1 cellular context compared by ENCODE assay signal in the genomic region with DNA sequence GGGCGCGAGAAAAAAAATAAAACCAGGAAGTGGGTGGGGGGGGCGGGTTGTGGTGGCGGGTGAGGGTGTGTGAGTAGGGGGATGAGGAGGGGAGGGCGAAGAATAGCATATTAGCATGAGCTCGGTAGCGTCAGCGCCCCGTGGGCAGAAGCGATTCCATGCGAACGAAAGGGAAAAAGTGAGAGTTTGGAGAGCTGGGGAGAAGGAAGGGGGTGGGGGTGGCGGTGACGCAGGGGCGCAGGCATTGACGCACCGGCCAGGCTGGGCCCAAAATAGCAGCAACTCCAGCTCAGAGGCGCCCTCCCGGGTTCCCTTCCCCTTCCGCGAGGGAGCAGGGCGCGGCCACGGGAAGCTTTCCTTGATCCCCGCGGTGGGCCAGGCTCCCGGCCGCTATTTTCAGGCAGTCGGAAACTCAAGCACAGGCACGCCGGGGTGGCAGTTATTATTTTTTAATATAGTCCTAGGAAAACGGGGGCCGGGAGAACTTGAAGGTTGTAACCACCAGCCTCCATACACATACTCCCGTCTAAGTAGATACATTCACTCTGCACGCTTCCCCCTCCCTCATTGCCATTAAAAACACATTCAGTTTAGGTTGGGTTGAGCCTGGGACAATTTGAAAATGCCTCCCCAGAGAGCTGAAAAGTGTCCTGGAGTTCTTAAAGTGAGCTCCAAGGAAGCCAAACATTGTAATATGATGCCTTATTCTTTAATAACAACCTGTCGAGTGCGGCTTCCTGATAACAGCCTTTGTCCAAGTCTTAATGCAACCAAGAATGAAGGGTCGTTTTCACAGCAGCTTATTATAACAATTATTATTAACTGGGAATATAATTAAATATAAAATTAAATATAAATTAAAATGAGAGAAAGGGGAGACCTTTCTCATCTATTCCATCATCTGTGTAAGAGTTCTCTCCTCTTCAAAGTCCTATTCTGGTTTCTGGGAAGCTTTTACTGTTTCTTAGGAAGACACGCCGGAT.
TF ChIP-seq lines count a peak whose summit lies in the region.

No MANE protein-coding gene starts in this region.

TF ChIP-seq in HEK293, 187 proteins besides CTCF, POLR2A, EP300 and RAD21 (continued from another document and continues in another):
- TF ChIP-seq, protein P1, sequence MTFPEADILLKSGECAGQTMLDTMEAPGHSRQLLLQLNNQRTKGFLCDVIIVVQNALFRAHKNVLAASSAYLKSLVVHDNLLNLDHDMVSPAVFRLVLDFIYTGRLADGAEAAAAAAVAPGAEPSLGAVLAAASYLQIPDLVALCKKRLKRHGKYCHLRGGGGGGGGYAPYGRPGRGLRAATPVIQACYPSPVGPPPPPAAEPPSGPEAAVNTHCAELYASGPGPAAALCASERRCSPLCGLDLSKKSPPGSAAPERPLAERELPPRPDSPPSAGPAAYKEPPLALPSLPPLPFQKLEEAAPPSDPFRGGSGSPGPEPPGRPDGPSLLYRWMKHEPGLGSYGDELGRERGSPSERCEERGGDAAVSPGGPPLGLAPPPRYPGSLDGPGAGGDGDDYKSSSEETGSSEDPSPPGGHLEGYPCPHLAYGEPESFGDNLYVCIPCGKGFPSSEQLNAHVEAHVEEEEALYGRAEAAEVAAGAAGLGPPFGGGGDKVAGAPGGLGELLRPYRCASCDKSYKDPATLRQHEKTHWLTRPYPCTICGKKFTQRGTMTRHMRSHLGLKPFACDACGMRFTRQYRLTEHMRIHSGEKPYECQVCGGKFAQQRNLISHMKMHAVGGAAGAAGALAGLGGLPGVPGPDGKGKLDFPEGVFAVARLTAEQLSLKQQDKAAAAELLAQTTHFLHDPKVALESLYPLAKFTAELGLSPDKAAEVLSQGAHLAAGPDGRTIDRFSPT (tag by site-specific recombination; IDR thresholded peaks at IDR 0.05), result peak; percentile 48; the same call in 1 of the 2 replicates
- TF ChIP-seq, protein P2, sequence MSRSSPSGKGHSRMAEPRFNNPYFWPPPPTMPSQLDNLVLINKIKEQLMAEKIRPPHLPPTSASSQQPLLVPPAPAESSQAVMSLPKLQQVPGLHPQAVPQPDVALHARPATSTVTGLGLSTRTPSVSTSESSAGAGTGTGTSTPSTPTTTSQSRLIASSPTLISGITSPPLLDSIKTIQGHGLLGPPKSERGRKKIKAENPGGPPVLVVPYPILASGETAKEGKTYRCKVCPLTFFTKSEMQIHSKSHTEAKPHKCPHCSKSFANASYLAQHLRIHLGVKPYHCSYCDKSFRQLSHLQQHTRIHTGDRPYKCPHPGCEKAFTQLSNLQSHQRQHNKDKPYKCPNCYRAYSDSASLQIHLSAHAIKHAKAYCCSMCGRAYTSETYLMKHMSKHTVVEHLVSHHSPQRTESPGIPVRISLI (tag by site-specific recombination; IDR thresholded peaks at IDR 0.05), result 0 out of 2 replicates have a peak, but pooled peaks have one; percentile 45
- TF ChIP-seq ZBTB8A (tag by site-specific recombination; IDR thresholded peaks at IDR 0.05) (peak; percentile 86), ZNF530 (tag by site-specific recombination; IDR thresholded peaks at IDR 0.05; ENCODE audit: low read depth) (no peak), ZBTB21 (tag by site-specific recombination; IDR thresholded peaks at IDR 0.05) (peak; percentile 89), HOXA7 (CRISPR knock-in tag; IDR thresholded peaks at IDR 0.05; ENCODE audit: borderline replicate concordance) (no peak), TCF7L2 (IDR thresholded peaks at IDR 0.05; ENCODE audit: borderline replicate concordance, low read depth, low read length) (0 out of 2 replicates have a peak, but pooled peaks have one; percentile 44), ZFHX2 (tag by site-specific recombination; conservative IDR thresholded peaks at IDR 0.05) (peak; percentile 90), WT1 (tag by site-specific recombination; IDR thresholded peaks at IDR 0.05) (peak; percentile 91), ZXDB (tag by site-specific recombination; IDR thresholded peaks at IDR 0.05) (peak; percentile 75), ZNF843 (tag by site-specific recombination; IDR thresholded peaks at IDR 0.05) (0 out of 2 replicates have a peak, but pooled peaks have one; percentile 7), ZNF366 (tag by site-specific recombination; conservative IDR thresholded peaks at IDR 0.05) (peak; percentile 44), SP7 (tag by site-specific recombination; IDR thresholded peaks at IDR 0.05) (peak; percentile 27; the same call in 1 of the 2 replicates), GLIS2 (tag by site-specific recombination; IDR thresholded peaks at IDR 0.05) (peak; percentile 69), ZFP69B (tag by site-specific recombination; IDR thresholded peaks at IDR 0.05) (no peak), ZNF324 (tag by site-specific recombination; IDR thresholded peaks at IDR 0.05) (0 out of 2 replicates have a peak, but pooled peaks have one; percentile 47), ZNF629 (tag by site-specific recombination; IDR thresholded peaks at IDR 0.05) (peak; percentile 95), ZNF140 (tag by site-specific recombination; IDR thresholded peaks at IDR 0.05) (peak; percentile 24; the same call in 1 of the 2 replicates), ZNF501 (tag by site-specific recombination; IDR thresholded peaks at IDR 0.05) (0 out of 2 replicates have a peak, but pooled peaks have one; percentile 27), ZNF114 (tag by site-specific recombination; IDR thresholded peaks at IDR 0.05) (no peak), ZNF335 (tag by site-specific recombination; conservative IDR thresholded peaks at IDR 0.05) (peak; percentile 60), ZNF133 (tag by site-specific recombination; IDR thresholded peaks at IDR 0.05) (no peak), ZNF10 (tag by site-specific recombination; IDR thresholded peaks at IDR 0.05) (no peak), GLIS1 (tag by site-specific recombination; IDR thresholded peaks at IDR 0.05) (peak; percentile 82), ZIC2 (tag by site-specific recombination; IDR thresholded peaks at IDR 0.05) (peak; percentile 76), ZNF654 (tag by site-specific recombination; IDR thresholded peaks at IDR 0.05; ENCODE audit: low read depth) (0 out of 2 replicates have a peak, but pooled peaks have one; percentile 3), ZBTB48 (tag by site-specific recombination; IDR thresholded peaks at IDR 0.05) (peak; percentile 55; the same call in 1 of the 2 replicates), FEZF1 (tag by site-specific recombination; IDR thresholded peaks at IDR 0.05) (peak; percentile 61), IKZF3 (tag by site-specific recombination; IDR thresholded peaks at IDR 0.05) (peak; percentile 97), ZNF223 (tag by site-specific recombination; IDR thresholded peaks at IDR 0.05) (no peak), GLI2 (tag by site-specific recombination; IDR thresholded peaks at IDR 0.05; ENCODE audit: borderline replicate concordance, low read depth) (no peak), ZNF600 (tag by site-specific recombination; IDR thresholded peaks at IDR 0.05) (peak; percentile 56; the same call in 1 of the 2 replicates), KLF16 (tag by site-specific recombination; IDR thresholded peaks at IDR 0.05) (0 out of 2 replicates have a peak, but pooled peaks have one; percentile 34), KLF1 (tag by site-specific recombination; IDR thresholded peaks at IDR 0.05) (peak; percentile 7; the same call in 1 of the 2 replicates), ZNF561 (tag by site-specific recombination; IDR thresholded peaks at IDR 0.05; ENCODE audit: borderline replicate concordance) (peak; percentile 90), ZBTB20 (tag by site-specific recombination; IDR thresholded peaks at IDR 0.05) (peak; percentile 97), KLF8 (tag by site-specific recombination; IDR thresholded peaks at IDR 0.05) (peak; percentile 78)
- TF ChIP-seq, protein P3, sequence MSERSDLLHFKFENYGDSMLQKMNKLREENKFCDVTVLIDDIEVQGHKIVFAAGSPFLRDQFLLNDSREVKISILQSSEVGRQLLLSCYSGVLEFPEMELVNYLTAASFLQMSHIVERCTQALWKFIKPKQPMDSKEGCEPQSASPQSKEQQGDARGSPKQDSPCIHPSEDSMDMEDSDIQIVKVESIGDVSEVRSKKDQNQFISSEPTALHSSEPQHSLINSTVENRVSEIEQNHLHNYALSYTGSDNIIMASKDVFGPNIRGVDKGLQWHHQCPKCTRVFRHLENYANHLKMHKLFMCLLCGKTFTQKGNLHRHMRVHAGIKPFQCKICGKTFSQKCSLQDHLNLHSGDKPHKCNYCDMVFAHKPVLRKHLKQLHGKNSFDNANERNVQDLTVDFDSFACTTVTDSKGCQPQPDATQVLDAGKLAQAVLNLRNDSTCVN (tag by site-specific recombination; optimal IDR thresholded peaks at IDR 0.05), result peak; percentile 74
- TF ChIP-seq, protein P4, sequence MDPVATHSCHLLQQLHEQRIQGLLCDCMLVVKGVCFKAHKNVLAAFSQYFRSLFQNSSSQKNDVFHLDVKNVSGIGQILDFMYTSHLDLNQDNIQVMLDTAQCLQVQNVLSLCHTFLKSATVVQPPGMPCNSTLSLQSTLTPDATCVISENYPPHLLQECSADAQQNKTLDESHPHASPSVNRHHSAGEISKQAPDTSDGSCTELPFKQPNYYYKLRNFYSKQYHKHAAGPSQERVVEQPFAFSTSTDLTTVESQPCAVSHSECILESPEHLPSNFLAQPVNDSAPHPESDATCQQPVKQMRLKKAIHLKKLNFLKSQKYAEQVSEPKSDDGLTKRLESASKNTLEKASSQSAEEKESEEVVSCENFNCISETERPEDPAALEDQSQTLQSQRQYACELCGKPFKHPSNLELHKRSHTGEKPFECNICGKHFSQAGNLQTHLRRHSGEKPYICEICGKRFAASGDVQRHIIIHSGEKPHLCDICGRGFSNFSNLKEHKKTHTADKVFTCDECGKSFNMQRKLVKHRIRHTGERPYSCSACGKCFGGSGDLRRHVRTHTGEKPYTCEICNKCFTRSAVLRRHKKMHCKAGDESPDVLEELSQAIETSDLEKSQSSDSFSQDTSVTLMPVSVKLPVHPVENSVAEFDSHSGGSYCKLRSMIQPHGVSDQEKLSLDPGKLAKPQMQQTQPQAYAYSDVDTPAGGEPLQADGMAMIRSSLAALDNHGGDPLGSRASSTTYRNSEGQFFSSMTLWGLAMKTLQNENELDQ (tag by site-specific recombination; IDR thresholded peaks at IDR 0.05; ENCODE audit: low read depth), result no peak
- TF ChIP-seq, protein P5, sequence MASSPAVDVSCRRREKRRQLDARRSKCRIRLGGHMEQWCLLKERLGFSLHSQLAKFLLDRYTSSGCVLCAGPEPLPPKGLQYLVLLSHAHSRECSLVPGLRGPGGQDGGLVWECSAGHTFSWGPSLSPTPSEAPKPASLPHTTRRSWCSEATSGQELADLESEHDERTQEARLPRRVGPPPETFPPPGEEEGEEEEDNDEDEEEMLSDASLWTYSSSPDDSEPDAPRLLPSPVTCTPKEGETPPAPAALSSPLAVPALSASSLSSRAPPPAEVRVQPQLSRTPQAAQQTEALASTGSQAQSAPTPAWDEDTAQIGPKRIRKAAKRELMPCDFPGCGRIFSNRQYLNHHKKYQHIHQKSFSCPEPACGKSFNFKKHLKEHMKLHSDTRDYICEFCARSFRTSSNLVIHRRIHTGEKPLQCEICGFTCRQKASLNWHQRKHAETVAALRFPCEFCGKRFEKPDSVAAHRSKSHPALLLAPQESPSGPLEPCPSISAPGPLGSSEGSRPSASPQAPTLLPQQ (tag by site-specific recombination; IDR thresholded peaks at IDR 0.05), result 0 out of 2 replicates have a peak, but pooled peaks have one; percentile 27
- TF ChIP-seq, protein P6, sequence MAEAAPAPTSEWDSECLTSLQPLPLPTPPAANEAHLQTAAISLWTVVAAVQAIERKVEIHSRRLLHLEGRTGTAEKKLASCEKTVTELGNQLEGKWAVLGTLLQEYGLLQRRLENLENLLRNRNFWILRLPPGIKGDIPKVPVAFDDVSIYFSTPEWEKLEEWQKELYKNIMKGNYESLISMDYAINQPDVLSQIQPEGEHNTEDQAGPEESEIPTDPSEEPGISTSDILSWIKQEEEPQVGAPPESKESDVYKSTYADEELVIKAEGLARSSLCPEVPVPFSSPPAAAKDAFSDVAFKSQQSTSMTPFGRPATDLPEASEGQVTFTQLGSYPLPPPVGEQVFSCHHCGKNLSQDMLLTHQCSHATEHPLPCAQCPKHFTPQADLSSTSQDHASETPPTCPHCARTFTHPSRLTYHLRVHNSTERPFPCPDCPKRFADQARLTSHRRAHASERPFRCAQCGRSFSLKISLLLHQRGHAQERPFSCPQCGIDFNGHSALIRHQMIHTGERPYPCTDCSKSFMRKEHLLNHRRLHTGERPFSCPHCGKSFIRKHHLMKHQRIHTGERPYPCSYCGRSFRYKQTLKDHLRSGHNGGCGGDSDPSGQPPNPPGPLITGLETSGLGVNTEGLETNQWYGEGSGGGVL (tag by site-specific recombination; IDR thresholded peaks at IDR 0.05), result peak; percentile 88
- TF ChIP-seq, protein P7, sequence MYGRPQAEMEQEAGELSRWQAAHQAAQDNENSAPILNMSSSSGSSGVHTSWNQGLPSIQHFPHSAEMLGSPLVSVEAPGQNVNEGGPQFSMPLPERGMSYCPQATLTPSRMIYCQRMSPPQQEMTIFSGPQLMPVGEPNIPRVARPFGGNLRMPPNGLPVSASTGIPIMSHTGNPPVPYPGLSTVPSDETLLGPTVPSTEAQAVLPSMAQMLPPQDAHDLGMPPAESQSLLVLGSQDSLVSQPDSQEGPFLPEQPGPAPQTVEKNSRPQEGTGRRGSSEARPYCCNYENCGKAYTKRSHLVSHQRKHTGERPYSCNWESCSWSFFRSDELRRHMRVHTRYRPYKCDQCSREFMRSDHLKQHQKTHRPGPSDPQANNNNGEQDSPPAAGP (tag by site-specific recombination; IDR thresholded peaks at IDR 0.05), result peak; percentile 73
- TF ChIP-seq, protein P8, sequence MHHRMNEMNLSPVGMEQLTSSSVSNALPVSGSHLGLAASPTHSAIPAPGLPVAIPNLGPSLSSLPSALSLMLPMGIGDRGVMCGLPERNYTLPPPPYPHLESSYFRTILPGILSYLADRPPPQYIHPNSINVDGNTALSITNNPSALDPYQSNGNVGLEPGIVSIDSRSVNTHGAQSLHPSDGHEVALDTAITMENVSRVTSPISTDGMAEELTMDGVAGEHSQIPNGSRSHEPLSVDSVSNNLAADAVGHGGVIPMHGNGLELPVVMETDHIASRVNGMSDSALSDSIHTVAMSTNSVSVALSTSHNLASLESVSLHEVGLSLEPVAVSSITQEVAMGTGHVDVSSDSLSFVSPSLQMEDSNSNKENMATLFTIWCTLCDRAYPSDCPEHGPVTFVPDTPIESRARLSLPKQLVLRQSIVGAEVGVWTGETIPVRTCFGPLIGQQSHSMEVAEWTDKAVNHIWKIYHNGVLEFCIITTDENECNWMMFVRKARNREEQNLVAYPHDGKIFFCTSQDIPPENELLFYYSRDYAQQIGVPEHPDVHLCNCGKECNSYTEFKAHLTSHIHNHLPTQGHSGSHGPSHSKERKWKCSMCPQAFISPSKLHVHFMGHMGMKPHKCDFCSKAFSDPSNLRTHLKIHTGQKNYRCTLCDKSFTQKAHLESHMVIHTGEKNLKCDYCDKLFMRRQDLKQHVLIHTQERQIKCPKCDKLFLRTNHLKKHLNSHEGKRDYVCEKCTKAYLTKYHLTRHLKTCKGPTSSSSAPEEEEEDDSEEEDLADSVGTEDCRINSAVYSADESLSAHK (tag by site-specific recombination; IDR thresholded peaks at IDR 0.05), result no peak
